8 cellular contexts compared by ENCODE assay signal in the genomic region with DNA sequence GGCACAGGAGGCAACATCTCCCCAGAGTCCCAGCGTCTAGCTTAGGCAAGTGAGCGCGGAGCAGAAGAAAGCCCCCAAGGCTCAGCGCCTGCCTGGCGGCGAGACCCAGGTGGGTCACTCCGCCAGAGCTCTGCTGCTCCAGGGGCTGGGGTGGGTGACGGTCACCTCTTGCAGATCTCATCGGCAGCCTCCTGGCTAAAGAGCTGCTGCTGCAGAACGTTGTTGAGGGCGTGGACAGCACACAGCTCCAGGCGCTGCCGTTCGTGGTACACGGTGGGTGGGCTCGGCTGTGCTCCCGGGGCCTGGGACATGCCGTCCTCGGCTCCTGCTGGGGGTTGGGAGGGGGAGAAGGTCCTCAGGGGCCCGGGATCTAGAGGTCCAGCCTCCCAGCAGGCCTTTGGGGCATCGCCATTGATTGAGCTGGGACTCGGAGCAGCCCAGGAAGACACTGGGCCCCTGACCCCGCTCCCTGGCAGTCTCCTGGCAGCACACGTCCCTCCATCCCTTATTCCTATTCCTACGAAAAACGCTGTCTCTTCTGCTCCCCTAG.
DNase-seq lines count a peak whose midpoint lies in the region; ATAC-seq and TF ChIP-seq lines count a peak whose summit lies in the region.

No MANE protein-coding gene starts in this region.

- H2AFZ ChIP-seq in ACC112 (ENCODE audit: low read length, unreplicated experiment), result peak overlapping the region; percentile 69

- H3K27me3 ChIP-seq in ACC112 (ENCODE audit: insufficient read depth, low read length) (no peaks in the 10 kb centered on the region), muscle layer of duodenum (ENCODE audit: low read depth, low read length) (no peaks in the 10 kb centered on the region)

- ATAC-seq in HG02973 (IDR thresholded peaks at IDR 0.05; ENCODE audit: unreplicated experiment) (no peak), GM18498 (IDR thresholded peaks at IDR 0.05; ENCODE audit: unreplicated experiment) (no peak)

- H3K4me3 ChIP-seq in ACC112 (ENCODE audit: low read depth, low read length) (peak overlapping the region; percentile 96), coronary artery (peak overlapping the region; percentile 89), muscle layer of duodenum (ENCODE audit: low read depth in 1 of 2, low read length in 2 of 2) (peak overlapping the region; percentile 85 to 89)

- DNase-seq in coronary artery (ENCODE audit: low spot score) (no peak), NCI-H2227 treated with DMSO at 0.1 percent for 48 hours (lab: John Stamatoyannopoulos, UW) (no peak), amniotic stem cell (lab: John Stamatoyannopoulos, UW) (no peak)

- H3K36me3 ChIP-seq in ACC112 (ENCODE audit: insufficient read depth, low read length) (no peaks in the 10 kb centered on the region), KOPT-K1 (ENCODE audit: insufficient read depth, low read length) (no peaks in the 10 kb centered on the region), muscle layer of duodenum (ENCODE audit: control insufficient read depth in 1 of 2, insufficient read depth in 2 of 2, low read length in 2 of 2) (peaks cover 0 to 7% of the 10 kb centered on the region in 2 donors)

- H3K27ac ChIP-seq in ACC112 (ENCODE audit: low read depth, low read length) (no peak overlapping the region), KOPT-K1 (ENCODE audit: low read depth, low read length, poor library complexity, severe bottlenecking) (peak overlapping the region; percentile 59), coronary artery (peak overlapping the region in 1 of 2 donors; percentile 85), muscle layer of duodenum (ENCODE audit: low read length) (peak overlapping the region; percentile 72)

- H3K9me3 ChIP-seq in KOPT-K1 (ENCODE audit: insufficient read depth, low read length, poor library complexity, severe bottlenecking) (no peaks in the 10 kb centered on the region), muscle layer of duodenum (ENCODE audit: control insufficient read depth in 1 of 2, low read length in 2 of 2) (no peaks in the 10 kb centered on the region)

- TF ChIP-seq CTCF in coronary artery (IDR thresholded peaks at IDR 0.05), result no peak

- H3K4me1 ChIP-seq in ACC112 (ENCODE audit: control insufficient read depth, insufficient read depth, low read length, unreplicated experiment) (no peaks in the 10 kb centered on the region), muscle layer of duodenum (ENCODE audit: control insufficient read depth in 1 of 2, insufficient read depth in 2 of 2, low read length in 2 of 2) (peaks cover 4 to 14% of the 10 kb centered on the region in 2 donors)

- H3K79me2 ChIP-seq in ACC112 (ENCODE audit: control insufficient read depth, insufficient read depth, low read length, unreplicated experiment), result peaks cover 9% of the 10 kb centered on the region
